Comparison of ENCODE assay signal across 10 cellular contexts in genomic region chr10:119252470-119253151, GRCh38. TPM values are rescaled to one million over a fixed set of nuclear protein-coding genes. Genes with fewer than 3 reads are reported as not detected.
DNase-seq lines count a peak whose midpoint lies in the region; ATAC-seq and TF ChIP-seq lines count a peak whose summit lies in the region.
"Had no signal": no experiment of that assay in that cellular context is flagged by ENCODE, and none has a peak within 500 bp of the region (broad histone marks: within the 10 kb centered on the region; RNA-seq: fewer than 3 reads in every experiment).

No MANE protein-coding gene starts in this region.

- peak overlapping the region; percentile 15 for H3K27ac Mint-ChIP-seq in CD4-positive, alpha-beta T cell
- H3K27ac Mint-ChIP-seq in immature natural killer cell: peak overlapping the region in 4 of 6 donors; percentile 53 to 67 (median 60)

- peaks cover 2% of the 10 kb centered on the region for H3K9me3 Mint-ChIP-seq in CD4-positive, alpha-beta T cell
- no peaks in the 10 kb centered on the region for H3K9me3 Mint-ChIP-seq in immature natural killer cell

- H3K4me1 Mint-ChIP-seq in CD4-positive, alpha-beta T cell (ENCODE audit: low read depth): peaks cover 18% of the 10 kb centered on the region
- peaks cover 14 to 27% of the 10 kb centered on the region in 2 donors for H3K4me1 Mint-ChIP-seq in immature natural killer cell

- H3K9ac ChIP-seq in rectal smooth muscle tissue (ENCODE audit: low read length): no peak overlapping the region
- H3K9ac ChIP-seq: KMS-11 had no signal

- POLR2A ChIA-PET in CD4-positive, alpha-beta T cell (lab: Charles Lee): no interaction called here

- H3K4me1 ChIP-seq in SJSA1 (replicated peaks) (peaks cover 69% of the 10 kb centered on the region), rectal smooth muscle tissue (ENCODE audit: control insufficient read depth, insufficient read depth, low read length) (peaks cover 45% of the 10 kb centered on the region), body of pancreas (peaks cover 15% of the 10 kb centered on the region)

- no peaks in the 10 kb centered on the region for H3K36me3 ChIP-seq in SJSA1
- no peaks in the 10 kb centered on the region for H3K36me3 ChIP-seq in rectal smooth muscle tissue (ENCODE audit: control insufficient read depth, insufficient read depth, low read length)
- no peaks in the 10 kb centered on the region for H3K36me3 ChIP-seq in body of pancreas (replicated peaks in 1 of 2; ENCODE audit: insufficient read depth in 1 of 2, low read depth in 2 of 2)
- H3K36me3 ChIP-seq: neutrophil had no signal

- no peak for ATAC-seq in CD4-positive, alpha-beta T cell (ENCODE audit: poor library complexity)
- ATAC-seq in body of pancreas: no peak
- ATAC-seq in GM21390 (IDR thresholded peaks at IDR 0.05; ENCODE audit: unreplicated experiment): no peak

- H3K4me3 ChIP-seq in SJSA1: no peak overlapping the region
- H3K4me3 ChIP-seq in rectal smooth muscle tissue (ENCODE audit: low read length): peak overlapping the region; percentile 20
- no peak overlapping the region for H3K4me3 ChIP-seq in body of pancreas

- H3K27me3 ChIP-seq in CD4-positive, alpha-beta T cell (ENCODE audit: control insufficient read depth, insufficient read depth, low read length): no peaks in the 10 kb centered on the region
- H3K27me3 ChIP-seq in SJSA1 (replicated peaks): no peaks in the 10 kb centered on the region
- no peaks in the 10 kb centered on the region for H3K27me3 ChIP-seq in rectal smooth muscle tissue (ENCODE audit: control insufficient read depth, insufficient read depth, low read length)
- no peaks in the 10 kb centered on the region for H3K27me3 ChIP-seq in body of pancreas
- H3K27me3 ChIP-seq: neutrophil had no signal

- TF ChIP-seq CTCF in CD4-positive, alpha-beta T cell (IDR thresholded peaks at IDR 0.05): no peak
- TF ChIP-seq CTCF in body of pancreas (IDR thresholded peaks at IDR 0.05): no peak

- no peaks in the 10 kb centered on the region for H3K36me3 Mint-ChIP-seq in CD4-positive, alpha-beta T cell (ENCODE audit: low read depth)
- peaks cover 0 to 3% (median 0%) of the 10 kb centered on the region in 3 donors for H3K36me3 Mint-ChIP-seq in immature natural killer cell

- no peak overlapping the region for H3K27ac ChIP-seq in CD4-positive, alpha-beta T cell (ENCODE audit: low read depth, low read length)
- H3K27ac ChIP-seq in SJSA1 (peak overlapping the region; percentile 95), rectal smooth muscle tissue (ENCODE audit: low read depth, low read length) (peak overlapping the region; percentile 93), body of pancreas (peak overlapping the region in 1 of 4 donors; percentile 23)
- H3K27ac ChIP-seq: KMS-11, neutrophil had no signal

- WGBS in body of pancreas, 2 donors: 83 to 88% methylated on average over 8 to 10 of the region's 10 CpGs

- intact Hi-C loops in CD4-positive, alpha-beta T cell (cut with DNase I, micrococcal nuclease): no loop called here
- intact Hi-C loops in body of pancreas (cut with DNase I): no loop called here

- no peak overlapping the region for H3K4me3 Mint-ChIP-seq in CD4-positive, alpha-beta T cell
- H3K4me3 Mint-ChIP-seq in immature natural killer cell: no peak overlapping the region

- no peak for TF ChIP-seq POLR2A in body of pancreas (IDR thresholded peaks at IDR 0.05)

- no peaks in the 10 kb centered on the region for H3K27me3 Mint-ChIP-seq in CD4-positive, alpha-beta T cell
- peaks cover 0 to 2% (median 0%) of the 10 kb centered on the region in 3 donors for H3K27me3 Mint-ChIP-seq in immature natural killer cell (ENCODE audit: low read depth in 3 of 3)

- H3K9me3 ChIP-seq in CD4-positive, alpha-beta T cell (ENCODE audit: control insufficient read depth, low read length): no peaks in the 10 kb centered on the region
- no peaks in the 10 kb centered on the region for H3K9me3 ChIP-seq in SJSA1 (replicated peaks)
- H3K9me3 ChIP-seq in body of pancreas: no peaks in the 10 kb centered on the region
- H3K9me3 ChIP-seq: neutrophil had no signal

- CTCF ChIA-PET in CD4-positive, alpha-beta T cell (lab: Charles Lee): interaction anchor here (1.6 kb wide), 1 partner anchor 46 kb away, joined by 3 read pairs; no protein-coding TSS in a partner anchor

- no peak for DNase-seq in CD4-positive, alpha-beta T cell
- no peak for DNase-seq in SJSA1 (ENCODE audit: low read depth in 1 of 2, low spot score in 2 of 2)
- no peak for DNase-seq in immature natural killer cell
- no peak for DNase-seq in NCI-H2227 treated with DMSO at 0.1 percent for 48 hours (lab: John Stamatoyannopoulos, UW)
- no peak for DNase-seq in body of pancreas
- no peak for DNase-seq in KG1 (lab: John Stamatoyannopoulos, UW)

RNA-seq across cellular contexts. Expression of gene GRK5, which starts 45.2 kb away (rescaled TPM):
- 10 to 100 TPM; 19.2 to 20.8 TPM for total RNA-seq in CD4-positive, alpha-beta T cell
- total RNA-seq in SJSA1 (2014; rRNA removed; shearing (Covaris generic)): 19.4 TPM in 2 replicates
- polyA plus RNA-seq in immature natural killer cell: 10 to 100 TPM in 1 of 3 donors, 1 to 10 TPM in 2; 2.1 to 12.4 (median 3.3) TPM
- 1 to 10 TPM; 3.4 to 4.9 TPM for total RNA-seq in body of pancreas
